19 cellular contexts compared by ENCODE assay signal in the genomic region with DNA sequence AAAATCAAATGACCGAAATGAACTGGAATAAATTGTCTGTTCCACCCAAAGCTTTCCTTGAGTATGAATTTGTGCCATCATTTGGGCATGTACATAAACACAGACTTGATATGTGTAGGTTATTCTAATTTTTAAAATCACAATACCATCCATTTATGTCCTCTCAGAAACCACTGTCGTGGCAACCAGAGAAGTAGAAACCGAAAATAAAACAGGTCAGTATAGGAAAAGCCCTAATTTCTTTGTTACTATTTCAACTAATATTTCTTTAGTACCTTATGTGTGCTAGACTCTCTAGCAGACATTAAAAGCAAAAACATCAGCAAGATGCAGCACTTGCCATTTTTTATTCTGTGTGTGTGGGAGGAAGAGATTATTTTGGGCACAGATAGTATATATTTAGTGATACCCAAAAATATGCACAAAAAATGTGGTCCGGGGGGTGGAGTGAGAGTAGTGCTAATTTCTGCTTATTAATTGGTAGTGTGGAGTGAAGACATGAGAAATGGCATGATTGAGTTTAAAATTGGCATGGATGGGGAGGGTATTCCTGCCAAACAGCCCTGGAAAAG.
DNase-seq lines count a peak whose midpoint lies in the region; ATAC-seq and TF ChIP-seq lines count a peak whose summit lies in the region.
"Had no signal": no experiment of that assay in that cellular context is flagged by ENCODE, and none has a peak within 500 bp of the region (broad histone marks: within the 10 kb centered on the region; RNA-seq: fewer than 3 reads in every experiment).

No MANE protein-coding gene starts in this region.

- no peak overlapping the region for H3K4me3 Mint-ChIP-seq in activated CD4-positive, alpha-beta T cell treated with anti-CD3 and anti-CD28 coated beads for 36 hours
- H3K4me3 Mint-ChIP-seq: activated naive CD4-positive, alpha-beta T cell treated with anti-CD3 and anti-CD28 coated beads, Interleukin-2, amount 50 U/mL, for 24 hours; CD4-positive, alpha-beta T cell; GM23338 had no signal

- intact Hi-C loops in activated CD4-positive, alpha-beta T cell treated with anti-CD3 and anti-CD28 coated beads for 36 hours (cut with DNase I, micrococcal nuclease), result no loop called here

- in situ Hi-C loops in GM13976 (cut with MboI; ENCODE audit: low sequenced_read_pairs, unreplicated experiment), result no loop called here

- DNase-seq in GM13976 (ENCODE audit: low spot score), result peak; percentile 14
- DNase-seq in hepatic stellate cell (ENCODE audit: low spot score), result no peak
- DNase-seq in activated CD4-positive, alpha-beta T cell treated with anti-CD3 and anti-CD28 coated beads for 36 hours, result no peak
- no peak for DNase-seq in dedifferentiated amniotic fluid mesenchymal stem cell (ENCODE audit: extremely low spot score)
- DNase-seq in germinal center (ENCODE audit: low spot score), result no peak
- DNase-seq: CD4-positive, alpha-beta T cell; midbrain; NCI-H2081; NCI-H526; nucleus accumbens; stimulated activated CD4-positive, alpha-beta T cell treated with anti-CD3 and anti-CD28 coated beads, Interleukin-2, amount 100 ng/mL, for 48 hours; stimulated activated CD8-positive, alpha-beta memory T cell treated with anti-CD3 and anti-CD28 coated beads, Interleukin-4, amount 100 ng/mL, for 48 hours; tibial artery had no signal

- no peaks in the 10 kb centered on the region for H3K36me3 Mint-ChIP-seq in activated CD4-positive, alpha-beta T cell treated with anti-CD3 and anti-CD28 coated beads for 36 hours (ENCODE audit: low read depth)
- H3K36me3 Mint-ChIP-seq: activated naive CD4-positive, alpha-beta T cell treated with anti-CD3 and anti-CD28 coated beads, Interleukin-2, amount 50 U/mL, for 24 hours had no signal

- POLR2A ChIA-PET in activated CD4-positive, alpha-beta T cell treated with anti-CD3 and anti-CD28 coated beads for 36 hours (lab: Charles Lee), result no interaction called here

- ATAC-seq in GM19351 (IDR thresholded peaks at IDR 0.05; ENCODE audit: unreplicated experiment) (peak; percentile 53), HG02623 (IDR thresholded peaks at IDR 0.05; ENCODE audit: unreplicated experiment) (peak; percentile 46), HG03439 (IDR thresholded peaks at IDR 0.05; ENCODE audit: unreplicated experiment) (peak; percentile 56)
- no peak for ATAC-seq in activated CD4-positive, alpha-beta T cell treated with anti-CD3 and anti-CD28 coated beads for 36 hours
- ATAC-seq: GM23338, sciatic nerve had no signal

- CTCF ChIA-PET in activated CD4-positive, alpha-beta T cell treated with anti-CD3 and anti-CD28 coated beads for 36 hours (lab: Charles Lee), result no interaction called here

- peaks cover 2% of the 10 kb centered on the region for H3K9me3 Mint-ChIP-seq in activated CD4-positive, alpha-beta T cell treated with anti-CD3 and anti-CD28 coated beads for 36 hours (ENCODE audit: low read depth)
- H3K9me3 Mint-ChIP-seq: GM23338 had no signal

- no peaks in the 10 kb centered on the region for H3K27me3 Mint-ChIP-seq in activated CD4-positive, alpha-beta T cell treated with anti-CD3 and anti-CD28 coated beads for 36 hours
- H3K27me3 Mint-ChIP-seq: activated naive CD4-positive, alpha-beta T cell treated with anti-CD3 and anti-CD28 coated beads, Interleukin-2, amount 50 U/mL, for 24 hours; CD4-positive, alpha-beta T cell had no signal

- H3K4me1 Mint-ChIP-seq in activated CD4-positive, alpha-beta T cell treated with anti-CD3 and anti-CD28 coated beads for 36 hours, result no peaks in the 10 kb centered on the region
- H3K4me1 Mint-ChIP-seq: activated naive CD4-positive, alpha-beta T cell treated with anti-CD3 and anti-CD28 coated beads, Interleukin-2, amount 50 U/mL, for 24 hours; GM23338 had no signal

- no peak overlapping the region for H3K27ac Mint-ChIP-seq in activated CD4-positive, alpha-beta T cell treated with anti-CD3 and anti-CD28 coated beads for 36 hours
- H3K27ac Mint-ChIP-seq: activated naive CD4-positive, alpha-beta T cell treated with anti-CD3 and anti-CD28 coated beads, Interleukin-2, amount 50 U/mL, for 24 hours; CD4-positive, alpha-beta T cell; GM23338 had no signal

- no peak for TF ChIP-seq CTCF in GM13976 (IDR thresholded peaks at IDR 0.05; ENCODE audit: borderline replicate concordance, control extremely low read depth, extremely low read depth, insufficient read depth, missing control alignments)
